Comparison of ENCODE assay signal across 12 cellular contexts in the genomic region with DNA sequence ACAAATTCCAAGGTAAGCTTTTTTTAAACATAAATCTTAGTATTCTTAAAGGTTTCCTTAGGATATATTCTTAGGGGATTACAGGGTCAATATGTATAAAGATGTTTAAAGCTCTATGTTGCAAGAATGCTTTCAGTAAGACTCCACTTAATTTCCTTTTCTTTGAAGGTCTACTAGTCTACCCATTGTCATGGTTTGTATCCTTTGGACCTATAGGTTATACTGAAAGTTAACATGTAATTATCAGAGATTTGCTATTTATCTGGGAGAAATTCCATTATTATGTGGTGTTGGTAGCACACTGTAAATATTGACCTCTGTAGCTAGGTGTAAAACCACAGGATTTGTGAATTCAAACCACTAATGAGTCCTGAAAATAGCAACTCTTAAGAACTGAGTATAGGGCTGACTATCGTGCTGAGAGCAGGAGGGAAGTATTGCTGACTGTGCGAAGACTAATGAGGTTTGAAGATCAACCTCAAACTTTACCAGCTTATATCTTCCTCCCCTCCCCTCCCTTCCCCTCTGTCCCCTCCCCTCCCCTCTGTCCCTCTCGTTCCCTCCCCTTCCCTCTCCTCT.
DNase-seq lines count a peak whose midpoint lies in the region; ATAC-seq and TF ChIP-seq lines count a peak whose summit lies in the region.
"Had no signal": no experiment of that assay in that cellular context is flagged by ENCODE, and none has a peak within 500 bp of the region (broad histone marks: within the 10 kb centered on the region; RNA-seq: fewer than 3 reads in every experiment).

No MANE protein-coding gene starts in this region.

- CTCF ChIA-PET in activated CD8-positive, alpha-beta memory T cell treated with anti-CD3 and anti-CD28 coated beads, Interleukin-2, amount 10 ng/mL, durations not matched to agents 7 days and 5 days (lab: Charles Lee), result interaction anchor here (0.8 to 1.4 kb wide), 5 partner anchors 8 to 93 kb away, joined by 3 to 4 read pairs (median 3); no protein-coding TSS in a partner anchor

- H3K9me3 ChIP-seq in MM.1S (replicated peaks; ENCODE audit: insufficient read depth, low read length) (no peaks in the 10 kb centered on the region), transverse colon (no peaks in the 10 kb centered on the region)
- H3K9me3 ChIP-seq: heart left ventricle, pancreas had no signal

- no peak overlapping the region for H3K4me3 Mint-ChIP-seq in activated CD8-positive, alpha-beta memory T cell treated with anti-CD3 and anti-CD28 coated beads, Interleukin-2, amount 10 ng/mL, durations not matched to agents 7 days and 5 days
- H3K4me3 Mint-ChIP-seq in stimulated activated memory B cell treated with anti-CD40 and anti-IgM and Interleukin-4, amounts not matched to agents 10 μg/mL and 1 μg/mL and 100 μg/mL, for 72 hours, result no peak overlapping the region

- TF ChIP-seq POLR2A in transverse colon (IDR thresholded peaks at IDR 0.05), result no peak

- ATAC-seq in activated CD8-positive, alpha-beta memory T cell treated with anti-CD3 and anti-CD28 coated beads, Interleukin-2, amount 10 ng/mL, durations not matched to agents 7 days and 5 days, result peak; percentile 86
- ATAC-seq in HG02642 (IDR thresholded peaks at IDR 0.05; ENCODE audit: poor library complexity, unreplicated experiment), result peak; percentile 85
- ATAC-seq in stimulated activated memory B cell treated with anti-CD40 and anti-IgM and Interleukin-4, amounts not matched to agents 10 μg/mL and 1 μg/mL and 100 μg/mL, for 72 hours, result peak; percentile 90
- ATAC-seq: heart left ventricle had no signal

- peaks cover 4% of the 10 kb centered on the region for H3K27me3 Mint-ChIP-seq in activated CD8-positive, alpha-beta memory T cell treated with anti-CD3 and anti-CD28 coated beads, Interleukin-2, amount 10 ng/mL, durations not matched to agents 7 days and 5 days
- H3K27me3 Mint-ChIP-seq in stimulated activated memory B cell treated with anti-CD40 and anti-IgM and Interleukin-4, amounts not matched to agents 10 μg/mL and 1 μg/mL and 100 μg/mL, for 72 hours, result peaks cover 43% of the 10 kb centered on the region

- H3K4me3 ChIP-seq in MM.1S (ENCODE audit: low read length), result no peak overlapping the region
- H3K4me3 ChIP-seq in transverse colon, result no peak overlapping the region
- H3K4me3 ChIP-seq: heart left ventricle, pancreas had no signal

- H3K9me3 Mint-ChIP-seq in activated CD8-positive, alpha-beta memory T cell treated with anti-CD3 and anti-CD28 coated beads, Interleukin-2, amount 10 ng/mL, durations not matched to agents 7 days and 5 days (ENCODE audit: low read depth), result no peaks in the 10 kb centered on the region
- H3K9me3 Mint-ChIP-seq in stimulated activated memory B cell treated with anti-CD40 and anti-IgM and Interleukin-4, amounts not matched to agents 10 μg/mL and 1 μg/mL and 100 μg/mL, for 72 hours, result no peaks in the 10 kb centered on the region

- peak overlapping the region; percentile 67 for H3K27ac Mint-ChIP-seq in activated CD8-positive, alpha-beta memory T cell treated with anti-CD3 and anti-CD28 coated beads, Interleukin-2, amount 10 ng/mL, durations not matched to agents 7 days and 5 days
- peak overlapping the region; percentile 26 for H3K27ac Mint-ChIP-seq in stimulated activated memory B cell treated with anti-CD40 and anti-IgM and Interleukin-4, amounts not matched to agents 10 μg/mL and 1 μg/mL and 100 μg/mL, for 72 hours

- 66 to 85% methylated on average over 3 of the region's 3 CpGs for WGBS in transverse colon (ENCODE audit: low coverage in 1 of 2), 2 donors

- peak overlapping the region; percentile 31; the same call in 1 of the 2 replicates for H3K4me2 ChIP-seq in MM.1S (ENCODE audit: low read depth, low read length)

- H3K9ac ChIP-seq in MM.1S (ENCODE audit: low read length), result no peak overlapping the region

- intact Hi-C loops in transverse colon (cut with DNase I; ENCODE audit: low total_unique reads), result no loop called here
- intact Hi-C loops in cardiac septum (cut with DNase I), result no loop called here

- TF ChIP-seq CTCF in MM.1S (IDR thresholded peaks at IDR 0.05; ENCODE audit: low read length), result no peak
- no peak for TF ChIP-seq CTCF in transverse colon (IDR thresholded peaks at IDR 0.05)

- H3K36me3 Mint-ChIP-seq in activated CD8-positive, alpha-beta memory T cell treated with anti-CD3 and anti-CD28 coated beads, Interleukin-2, amount 10 ng/mL, durations not matched to agents 7 days and 5 days, result peaks cover 2% of the 10 kb centered on the region
- H3K36me3 Mint-ChIP-seq in stimulated activated memory B cell treated with anti-CD40 and anti-IgM and Interleukin-4, amounts not matched to agents 10 μg/mL and 1 μg/mL and 100 μg/mL, for 72 hours, result no peaks in the 10 kb centered on the region

- no peaks in the 10 kb centered on the region for H3K79me2 ChIP-seq in MM.1S (ENCODE audit: low read length)

- in situ Hi-C loops in transverse colon (cut with MboI; ENCODE audit: low pct_ligation_motif_present in 1 of 4, low pct_unique_long_range_greater_than_20kb in 1 of 4, low sequenced_read_pairs in 3 of 4), result no loop called here

- peak overlapping the region; percentile 78 for H3K27ac ChIP-seq in MM.1S (ENCODE audit: low read length)
- no peak overlapping the region for H3K27ac ChIP-seq in transverse colon
- H3K27ac ChIP-seq: heart left ventricle, pancreas, VCaP had no signal

- H3K4me1 ChIP-seq in MM.1S (ENCODE audit: low read length), result peaks cover 23% of the 10 kb centered on the region
- peaks cover 0 to 5% (median 0%) of the 10 kb centered on the region in 4 donors for H3K4me1 ChIP-seq in transverse colon

- no peak overlapping the region for H2AFZ ChIP-seq in MM.1S (ENCODE audit: low read length)

- H3K36me3 ChIP-seq in MM.1S (replicated peaks; ENCODE audit: insufficient read depth, low read length) (no peaks in the 10 kb centered on the region), transverse colon (no peaks in the 10 kb centered on the region)
- H3K36me3 ChIP-seq: heart left ventricle, pancreas had no signal

- no peaks in the 10 kb centered on the region for H4K20me1 ChIP-seq in MM.1S (ENCODE audit: insufficient read depth, low read length)

- H3K27me3 ChIP-seq in MM.1S (replicated peaks; ENCODE audit: insufficient read depth, low read length) (peaks cover 51% of the 10 kb centered on the region), transverse colon (no peaks in the 10 kb centered on the region)
- H3K27me3 ChIP-seq: heart left ventricle, pancreas had no signal

- peaks cover 37% of the 10 kb centered on the region for H3K4me1 Mint-ChIP-seq in activated CD8-positive, alpha-beta memory T cell treated with anti-CD3 and anti-CD28 coated beads, Interleukin-2, amount 10 ng/mL, durations not matched to agents 7 days and 5 days
- peaks cover 14% of the 10 kb centered on the region for H3K4me1 Mint-ChIP-seq in stimulated activated memory B cell treated with anti-CD40 and anti-IgM and Interleukin-4, amounts not matched to agents 10 μg/mL and 1 μg/mL and 100 μg/mL, for 72 hours

- peaks cover 20% of the 10 kb centered on the region for H3F3A ChIP-seq in MM.1S (ENCODE audit: insufficient read depth, low read length)

- H3K9me2 ChIP-seq in MM.1S (replicated peaks; ENCODE audit: insufficient read depth, low read length), result no peaks in the 10 kb centered on the region

- no peak for DNase-seq in activated CD8-positive, alpha-beta memory T cell treated with anti-CD3 and anti-CD28 coated beads, Interleukin-2, amount 10 ng/mL, durations not matched to agents 7 days and 5 days
- DNase-seq in activated CD8-positive, alpha-beta memory T cell treated with anti-CD3 and anti-CD28 coated beads, Interleukin-2, amount 50 U/mL, for 4 hours, result no peak
- DNase-seq in MM.1S, result peak; percentile 95
- no peak for DNase-seq in transverse colon
- no peak for DNase-seq in cardiac septum (ENCODE audit: low spot score)
- no peak for DNase-seq in LoVo (ENCODE audit: low spot score)
- DNase-seq: H7, heart left ventricle, pancreas had no signal

- TF ChIP-seq EP300 in transverse colon (IDR thresholded peaks at IDR 0.05; ENCODE audit: low read depth), result no peak
